ENCODE assay signal across 1 cellular context in the genomic region with DNA sequence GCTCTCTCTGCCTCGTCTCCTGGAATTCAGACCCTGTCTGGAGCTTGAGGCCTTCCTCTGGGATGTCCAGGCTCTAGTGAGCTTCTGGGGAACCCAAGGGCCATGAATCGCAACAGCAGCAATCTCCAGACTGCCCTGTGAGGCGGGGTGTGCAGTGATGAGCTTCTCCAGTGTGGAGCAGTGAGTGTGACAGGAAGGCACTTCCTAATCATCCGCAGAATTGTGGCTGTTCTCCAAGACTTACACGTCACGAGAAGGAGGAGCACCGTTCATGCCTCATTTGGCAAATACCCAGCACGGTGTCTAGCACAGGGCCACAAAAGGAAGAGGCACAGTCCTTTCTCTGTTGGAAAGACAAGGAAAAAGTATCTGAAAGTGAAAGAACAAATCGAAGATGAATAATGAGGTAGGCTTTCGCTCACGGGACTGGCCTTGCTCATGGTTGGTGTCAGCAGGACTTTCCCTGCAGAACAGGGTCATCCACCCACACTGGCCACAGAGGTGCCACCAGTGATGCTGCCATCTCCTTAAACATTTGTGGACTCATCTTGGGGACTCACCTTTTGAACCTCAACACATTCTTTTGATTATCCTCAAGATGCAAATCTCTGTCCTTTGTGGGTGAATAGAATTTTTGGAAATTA.
TF ChIP-seq lines count a peak whose summit lies in the region.

No MANE protein-coding gene starts in this region.

TF ChIP-seq in K562, 482 proteins besides CTCF, POLR2A, EP300 and RAD21 (continued from another document and continues in another):
- TF ChIP-seq, protein P1, sequence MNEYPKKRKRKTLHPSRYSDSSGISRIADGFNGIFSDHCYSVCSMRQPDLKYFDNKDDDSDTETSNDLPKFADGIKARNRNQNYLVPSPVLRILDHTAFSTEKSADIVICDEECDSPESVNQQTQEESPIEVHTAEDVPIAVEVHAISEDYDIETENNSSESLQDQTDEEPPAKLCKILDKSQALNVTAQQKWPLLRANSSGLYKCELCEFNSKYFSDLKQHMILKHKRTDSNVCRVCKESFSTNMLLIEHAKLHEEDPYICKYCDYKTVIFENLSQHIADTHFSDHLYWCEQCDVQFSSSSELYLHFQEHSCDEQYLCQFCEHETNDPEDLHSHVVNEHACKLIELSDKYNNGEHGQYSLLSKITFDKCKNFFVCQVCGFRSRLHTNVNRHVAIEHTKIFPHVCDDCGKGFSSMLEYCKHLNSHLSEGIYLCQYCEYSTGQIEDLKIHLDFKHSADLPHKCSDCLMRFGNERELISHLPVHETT (CRISPR knock-in tag; conservative IDR thresholded peaks at IDR 0.05 in 1 of 2, IDR thresholded peaks at IDR 0.05 in 1 of 2), result no peak
- TF ChIP-seq ZNF512 (tag; IDR thresholded peaks at IDR 0.05) (no peak), RCOR1 (IDR thresholded peaks at IDR 0.05; ENCODE audit: borderline replicate concordance in 1 of 2, low read depth in 2 of 2, low read length in 2 of 2) (peak in 1 of 2 experiments; percentile 60; a peak in 1 of 4 replicates), ZNF23 (CRISPR knock-in tag; IDR thresholded peaks at IDR 0.05) (no peak), CREBBP (IDR thresholded peaks at IDR 0.05; ENCODE audit: low read depth, low read length) (no peak), NONO (IDR thresholded peaks at IDR 0.05; ENCODE audit: low read depth in 2 of 2, low read length in 1 of 2) (no peak), BRD9 (IDR thresholded peaks at IDR 0.05; ENCODE audit: low read depth, partially characterized antibody) (no peak), BHLHE40 (IDR thresholded peaks at IDR 0.05; ENCODE audit: low read length) (peak; percentile 35; the same call in 1 of the 2 replicates), CBX1 (IDR thresholded peaks at IDR 0.05; ENCODE audit: low read depth) (no peak), DMBX1 (CRISPR knock-in tag; IDR thresholded peaks at IDR 0.05; ENCODE audit: borderline replicate concordance) (no peak), TBL1XR1 (IDR thresholded peaks at IDR 0.05; ENCODE audit: low read length in 2 of 2) (peak in 1 of 2 experiments; percentile 18; a peak in 1 of 4 replicates), ZNF592 (IDR thresholded peaks at IDR 0.05) (0 out of 2 replicates have a peak, but pooled peaks have one; percentile 33), ARID1B (IDR thresholded peaks at IDR 0.05) (peak; percentile 6; the same call in 1 of the 2 replicates), ETV1 (tag; conservative IDR thresholded peaks at IDR 0.05; ENCODE audit: low read depth) (peak; percentile 58), PTBP1 (IDR thresholded peaks at IDR 0.05; ENCODE audit: low read depth, low read length) (no peak), ZSCAN32 (CRISPR knock-in tag; IDR thresholded peaks at IDR 0.05) (peak; percentile 26; the same call in 1 of the 2 replicates), DACH1 (IDR thresholded peaks at IDR 0.05; ENCODE audit: partially characterized antibody) (no peak), NFE2 (IDR thresholded peaks at IDR 0.05; ENCODE audit: low read depth) (no peak), FOXJ2 (tag; IDR thresholded peaks at IDR 0.05) (0 out of 2 replicates have a peak, but pooled peaks have one; percentile 33), PRPF4 (IDR thresholded peaks at IDR 0.05; ENCODE audit: insufficient read depth, low read depth, low read length, poor library complexity, severe bottlenecking) (no peak), SMARCA4 (IDR thresholded peaks at IDR 0.05) (peak; percentile 40; the same call in 1 of the 2 replicates), ZNF766 (CRISPR knock-in tag; conservative IDR thresholded peaks at IDR 0.05) (peak; percentile 56; the same call in 1 of the 2 replicates), RHOXF2B (CRISPR knock-in tag; conservative IDR thresholded peaks at IDR 0.05) (no peak), ZKSCAN8 (CRISPR knock-in tag; IDR thresholded peaks at IDR 0.05) (no peak), NFIC (IDR thresholded peaks at IDR 0.05) (peak; percentile 90), MTF1 (CRISPR knock-in tag; IDR thresholded peaks at IDR 0.05; ENCODE audit: borderline replicate concordance) (no peak), TBP (optimal IDR thresholded peaks at IDR 0.05; ENCODE audit: low read depth, low read length) (peak; percentile 17), NR2C2 (CRISPR knock-in tag; IDR thresholded peaks at IDR 0.05) (no peak), NR2C2 (tag; IDR thresholded peaks at IDR 0.05) (no peak), MEF2D (tag; conservative IDR thresholded peaks at IDR 0.05; ENCODE audit: low read depth) (no peak), HOMEZ (CRISPR knock-in tag; IDR thresholded peaks at IDR 0.05) (no peak), TOE1 (IDR thresholded peaks at IDR 0.05; ENCODE audit: borderline replicate concordance) (0 out of 2 replicates have a peak, but pooled peaks have one; percentile 18), TOE1 (CRISPR knock-in tag; IDR thresholded peaks at IDR 0.05; ENCODE audit: borderline replicate concordance, low read depth) (no peak), CREB1 (IDR thresholded peaks at IDR 0.05) (0 out of 2 replicates have a peak, but pooled peaks have one; percentile 26), CREB1 (CRISPR knock-in tag; IDR thresholded peaks at IDR 0.05) (peak; percentile 54; the same call in 1 of the 2 replicates), ZNF436 (CRISPR knock-in tag; IDR thresholded peaks at IDR 0.05) (no peak), ZFP36 (IDR thresholded peaks at IDR 0.05; ENCODE audit: low read depth, low read length, partially characterized antibody) (no peak), MEIS2 (IDR thresholded peaks at IDR 0.05; ENCODE audit: partially characterized antibody) (peak; percentile 48), ATF7 (IDR thresholded peaks at IDR 0.05) (peak; percentile 47; the same call in 1 of the 2 replicates), ZFPM2 (CRISPR knock-in tag; IDR thresholded peaks at IDR 0.05) (no peak), RNF219 (CRISPR knock-in tag; IDR thresholded peaks at IDR 0.05) (no peak), SP1 (CRISPR knock-in tag; IDR thresholded peaks at IDR 0.05) (no peak), LARP7 (IDR thresholded peaks at IDR 0.05) (no peak), PBX2 (CRISPR knock-in tag; IDR thresholded peaks at IDR 0.05; ENCODE audit: low read depth) (no peak), PBX2 (tag; conservative IDR thresholded peaks at IDR 0.05; ENCODE audit: low read depth) (peak; percentile 25; the same call in 1 of the 2 replicates), ZNF444 (CRISPR knock-in tag; IDR thresholded peaks at IDR 0.05) (no peak), STAG1 (CRISPR knock-in tag; IDR thresholded peaks at IDR 0.05; ENCODE audit: borderline replicate concordance) (no peak)
- TF ChIP-seq, protein P2, sequence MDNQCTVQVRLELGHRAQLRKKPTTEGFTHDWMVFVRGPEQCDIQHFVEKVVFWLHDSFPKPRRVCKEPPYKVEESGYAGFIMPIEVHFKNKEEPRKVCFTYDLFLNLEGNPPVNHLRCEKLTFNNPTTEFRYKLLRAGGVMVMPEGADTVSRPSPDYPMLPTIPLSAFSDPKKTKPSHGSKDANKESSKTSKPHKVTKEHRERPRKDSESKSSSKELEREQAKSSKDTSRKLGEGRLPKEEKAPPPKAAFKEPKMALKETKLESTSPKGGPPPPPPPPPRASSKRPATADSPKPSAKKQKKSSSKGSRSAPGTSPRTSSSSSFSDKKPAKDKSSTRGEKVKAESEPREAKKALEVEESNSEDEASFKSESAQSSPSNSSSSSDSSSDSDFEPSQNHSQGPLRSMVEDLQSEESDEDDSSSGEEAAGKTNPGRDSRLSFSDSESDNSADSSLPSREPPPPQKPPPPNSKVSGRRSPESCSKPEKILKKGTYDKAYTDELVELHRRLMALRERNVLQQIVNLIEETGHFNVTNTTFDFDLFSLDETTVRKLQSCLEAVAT (IDR thresholded peaks at IDR 0.05), result peak in 1 of 2 experiments; percentile 74; a peak in 1 of 4 replicates
- TF ChIP-seq, protein P3, sequence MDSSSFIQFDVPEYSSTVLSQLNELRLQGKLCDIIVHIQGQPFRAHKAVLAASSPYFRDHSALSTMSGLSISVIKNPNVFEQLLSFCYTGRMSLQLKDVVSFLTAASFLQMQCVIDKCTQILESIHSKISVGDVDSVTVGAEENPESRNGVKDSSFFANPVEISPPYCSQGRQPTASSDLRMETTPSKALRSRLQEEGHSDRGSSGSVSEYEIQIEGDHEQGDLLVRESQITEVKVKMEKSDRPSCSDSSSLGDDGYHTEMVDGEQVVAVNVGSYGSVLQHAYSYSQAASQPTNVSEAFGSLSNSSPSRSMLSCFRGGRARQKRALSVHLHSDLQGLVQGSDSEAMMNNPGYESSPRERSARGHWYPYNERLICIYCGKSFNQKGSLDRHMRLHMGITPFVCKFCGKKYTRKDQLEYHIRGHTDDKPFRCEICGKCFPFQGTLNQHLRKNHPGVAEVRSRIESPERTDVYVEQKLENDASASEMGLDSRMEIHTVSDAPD (CRISPR knock-in tag; IDR thresholded peaks at IDR 0.05), result no peak
